13 cellular contexts compared by ENCODE assay signal in genomic region chr5:72066658-72067057, GRCh38. TPM values are rescaled to one million over a fixed set of nuclear protein-coding genes. Genes with fewer than 3 reads are reported as not detected.
A peak's percentile ranks its signal among the peaks of the same experiment; 100 is the strongest.
DNase-seq lines count a peak whose midpoint lies in the region; ATAC-seq and TF ChIP-seq lines count a peak whose summit lies in the region.
"Had no signal": no experiment of that assay in that cellular context is flagged by ENCODE, and none has a peak within 500 bp of the region (broad histone marks: within the 10 kb centered on the region; RNA-seq: fewer than 3 reads in every experiment).

No MANE protein-coding gene starts in this region.

- H3K36me3 ChIP-seq in right atrium auricular region, result no peaks in the 10 kb centered on the region
- H3K36me3 ChIP-seq: stomach had no signal

- no peak overlapping the region for H3K27ac ChIP-seq in right atrium auricular region
- H3K27ac ChIP-seq: stomach had no signal

- H3K4me3 Mint-ChIP-seq in WTC11, result no peak overlapping the region; the same call in 1 of the 2 replicates
- H3K4me3 Mint-ChIP-seq: activated CD4-positive, alpha-beta T cell treated with anti-CD3 and anti-CD28 coated beads, Interleukin-2, amount 10 ng/mL, durations not matched to agents 24 days and 14 days; CD4-positive, CD25-positive, alpha-beta regulatory T cell had no signal

- DNase-seq in AG04449 (ENCODE audit: low read depth, low spot score), result peak; percentile 82
- peak; percentile 16 for DNase-seq in HPDE6-E6E7 (ENCODE audit: extremely low spot score)
- no peak for DNase-seq in WTC11 (ENCODE audit: low spot score)
- DNase-seq in iris pigment epithelial cell (ENCODE audit: low read depth), result peak; percentile 92
- no peak for DNase-seq in sciatic nerve (ENCODE audit: low spot score)
- no peak for DNase-seq in right atrium auricular region (ENCODE audit: low spot score)
- no peak for DNase-seq in stimulated activated CD4-positive, alpha-beta T cell treated with anti-CD3 and anti-CD28 coated beads, Interleukin-1b, Interleukin-23, amount 100 ng/mL, for 48 hours
- DNase-seq in effector CD8-positive, alpha-beta T cell (lab: John Stamatoyannopoulos, UW), result no peak
- DNase-seq: activated CD4-positive, alpha-beta T cell treated with anti-CD3 and anti-CD28 coated beads, Interleukin-2, amount 10 ng/mL, durations not matched to agents 24 days and 14 days; CD4-positive, CD25-positive, alpha-beta regulatory T cell; stimulated activated CD4-positive, alpha-beta T cell treated with anti-CD3 and anti-CD28 coated beads, Interleukin-12 subunit alpha, Interleukin-12 subunit beta, amount 100 ng/mL, for 4 hours; stomach had no signal

- TF ChIP-seq CTCF in AG04449 (IDR thresholded peaks at IDR 0.05; ENCODE audit: insufficient read depth, low read length, missing control alignments) (no peak), WTC11 (IDR thresholded peaks at IDR 0.05) (no peak), right atrium auricular region (IDR thresholded peaks at IDR 0.05) (no peak)

- ATAC-seq in WTC11 (no peak), sciatic nerve (no peak)
- ATAC-seq: activated naive CD4-positive, alpha-beta T cell treated with anti-CD3 and anti-CD28 coated beads, Interleukin-2, amount 50 U/mL, for 72 hours had no signal

- H3K4me1 Mint-ChIP-seq in WTC11, result peaks cover 53% of the 10 kb centered on the region
- H3K4me1 Mint-ChIP-seq: activated CD4-positive, alpha-beta T cell treated with anti-CD3 and anti-CD28 coated beads, Interleukin-2, amount 10 ng/mL, durations not matched to agents 24 days and 14 days; CD4-positive, CD25-positive, alpha-beta regulatory T cell had no signal

- H3K36me3 Mint-ChIP-seq in WTC11, result no peaks in the 10 kb centered on the region
- H3K36me3 Mint-ChIP-seq: CD4-positive, CD25-positive, alpha-beta regulatory T cell had no signal

- CTCF ChIA-PET in AG04449 (lab: Yijun Ruan, JAX), result interaction anchor here (1.0 to 2.3 kb wide), 7 partner anchors 8 to 309 kb away, joined by 3 to 8 read pairs (median 4); no protein-coding TSS in a partner anchor
- CTCF ChIA-PET in WTC11 (lab: Charles Lee), result interaction anchor here (1.2 to 2.5 kb wide), 3 partner anchors 12 to 284 kb away, joined by 3 to 17 read pairs (median 7); no protein-coding TSS in a partner anchor

- H3K4me3 ChIP-seq in AG04449 (ENCODE audit: low read depth, low read length), result no peak overlapping the region
- no peak overlapping the region for H3K4me3 ChIP-seq in right atrium auricular region
- H3K4me3 ChIP-seq: stomach had no signal

- H3K27ac Mint-ChIP-seq in WTC11, result peak overlapping the region; percentile 65
- H3K27ac Mint-ChIP-seq: activated CD4-positive, alpha-beta T cell treated with anti-CD3 and anti-CD28 coated beads, Interleukin-2, amount 10 ng/mL, durations not matched to agents 24 days and 14 days; activated naive CD4-positive, alpha-beta T cell treated with anti-CD3 and anti-CD28 coated beads, Interleukin-2, amount 50 U/mL, for 72 hours; CD4-positive, CD25-positive, alpha-beta regulatory T cell had no signal

- no peaks in the 10 kb centered on the region for H3K9me3 ChIP-seq in right atrium auricular region
- H3K9me3 ChIP-seq: stomach had no signal

- no peaks in the 10 kb centered on the region for H3K4me1 ChIP-seq in right atrium auricular region
- H3K4me1 ChIP-seq: stomach had no signal

- no peaks in the 10 kb centered on the region for H3K27me3 Mint-ChIP-seq in WTC11 (ENCODE audit: low read depth)

- POLR2A ChIA-PET in AG04449 (lab: Yijun Ruan, JAX), result interaction anchor here (1.4 to 1.5 kb wide), 2 partner anchors 15 to 40 kb away, joined by 3 to 6 read pairs; partner anchors contain the start of gene MAP1B
- POLR2A ChIA-PET in WTC11 (lab: Charles Lee), result interaction anchor here (1.1 to 1.7 kb wide), 2 partner anchors 40 to 41 kb away, joined by 4 to 6 read pairs; no protein-coding TSS in a partner anchor

- no peaks in the 10 kb centered on the region for H3K9me3 Mint-ChIP-seq in WTC11
- H3K9me3 Mint-ChIP-seq: activated CD4-positive, alpha-beta T cell treated with anti-CD3 and anti-CD28 coated beads, Interleukin-2, amount 10 ng/mL, durations not matched to agents 24 days and 14 days; activated naive CD4-positive, alpha-beta T cell treated with anti-CD3 and anti-CD28 coated beads, Interleukin-2, amount 50 U/mL, for 72 hours had no signal

- intact Hi-C loops in sciatic nerve (cut with DNase I), result no loop called here

- no peaks in the 10 kb centered on the region for H3K27me3 ChIP-seq in right atrium auricular region
- H3K27me3 ChIP-seq: stomach had no signal

TF ChIP-seq in WTC11, 78 proteins besides CTCF, POLR2A, EP300 and RAD21:
- TF ChIP-seq ZNF512 (CRISPR knock-in tag; IDR thresholded peaks at IDR 0.05; ENCODE audit: borderline replicate concordance) (no peak), GTF2I (CRISPR knock-in tag; conservative IDR thresholded peaks at IDR 0.05) (no peak), CDX4 (CRISPR knock-in tag; IDR thresholded peaks at IDR 0.05; ENCODE audit: borderline replicate concordance) (no peak), ESRRA (CRISPR knock-in tag; IDR thresholded peaks at IDR 0.05; ENCODE audit: borderline replicate concordance) (no peak), PREB (CRISPR knock-in tag; IDR thresholded peaks at IDR 0.05; ENCODE audit: borderline replicate concordance) (no peak), NR1H2 (CRISPR knock-in tag; IDR thresholded peaks at IDR 0.05) (no peak), TP53 (CRISPR knock-in tag; IDR thresholded peaks at IDR 0.05) (no peak), MYBL2 (CRISPR knock-in tag; IDR thresholded peaks at IDR 0.05) (no peak), KAT7 (CRISPR knock-in tag; IDR thresholded peaks at IDR 0.05; ENCODE audit: borderline replicate concordance) (no peak), ZNF671 (CRISPR knock-in tag; IDR thresholded peaks at IDR 0.05) (no peak), E2F4 (CRISPR knock-in tag; IDR thresholded peaks at IDR 0.05; ENCODE audit: borderline replicate concordance, low read depth) (no peak)
TF ChIP-seq in WTC11: peak in this region for 0.

RNA-seq across cellular contexts. Expression of gene MAP1B, which starts 40.6 kb away (rescaled TPM):
- 65.4 to 95.0 TPM (median 65.7 TPM) in 3 replicates for total RNA-seq in WTC11 (2021)
- 218 TPM for total RNA-seq in sciatic nerve
- 100 to 1,000 TPM; 203 to 558 TPM for total RNA-seq in right atrium auricular region

Comparison
In these comparisons a context has a peak if more than half of its experiments do, and no peak if none do; other contexts are left out.
1. DNase-seq: peak in AG04449 (single experiment), HPDE6-E6E7 (single experiment) and iris pigment epithelial cell (single experiment); none in WTC11 (single experiment), sciatic nerve (single experiment), right atrium auricular region (single experiment), stimulated activated CD4-positive, alpha-beta T cell treated with anti-CD3 and anti-CD28 coated beads, Interleukin-1b, Interleukin-23, amount 100 ng/mL, for 48 hours (single experiment) and effector CD8-positive, alpha-beta T cell (single experiment).